In genomic region chr3:171457263-171458055, GRCh38 we compare ENCODE assay signal across 8 cellular contexts. TPM values are rescaled to one million over a fixed set of nuclear protein-coding genes. Genes with fewer than 3 reads are reported as not detected.
DNase-seq lines count a peak whose midpoint lies in the region; ATAC-seq, FAIRE-seq and TF ChIP-seq lines count a peak whose summit lies in the region.

No MANE protein-coding gene starts in this region.

- H3K36me3 ChIP-seq in GM12878 (ENCODE audit: control insufficient read depth in 2 of 2, insufficient read depth in 2 of 2, low read length in 1 of 2) (peaks cover 0 to 6% of the 10 kb centered on the region in 2 experiments; a peak in 1 of 4 replicates), kidney epithelial cell (ENCODE audit: control insufficient read depth, insufficient read depth, low read length) (no peaks in the 10 kb centered on the region), stomach smooth muscle (ENCODE audit: control insufficient read depth in 2 of 2, insufficient read depth in 2 of 2, low read length in 2 of 2) (no peaks in the 10 kb centered on the region)

- H3K4me2 ChIP-seq in GM12878 (ENCODE audit: control insufficient read depth, insufficient read depth) = peak overlapping the region; percentile 80

- H3K4me3 ChIP-seq in GM12878 (peak overlapping the region; percentile 98), kidney epithelial cell (ENCODE audit: low read depth, low read length) (peak overlapping the region; percentile 77), stomach smooth muscle (ENCODE audit: low read length in 2 of 2) (peak overlapping the region; percentile 58 to 83)

- H4K20me1 ChIP-seq in GM12878 (ENCODE audit: control insufficient read depth, insufficient read depth) = peaks cover 2% of the 10 kb centered on the region

- POLR2A ChIA-PET in GM12878 (lab: Charles Lee) = interaction anchor here (1.0 to 2.2 kb wide), 5 partner anchors 11 to 207 kb away, joined by 3 to 5 read pairs (median 3); no protein-coding TSS in a partner anchor

- no peaks in the 10 kb centered on the region for H3K27me3 ChIP-seq in GM12878 (replicated peaks in 1 of 2; ENCODE audit: control insufficient read depth in 2 of 2, insufficient read depth in 2 of 2, low read length in 1 of 2)
- no peaks in the 10 kb centered on the region for H3K27me3 ChIP-seq in kidney epithelial cell (ENCODE audit: control insufficient read depth, insufficient read depth, low read length)
- H3K27me3 ChIP-seq in stomach smooth muscle (ENCODE audit: control insufficient read depth in 1 of 2, insufficient read depth in 2 of 2, low read length in 2 of 2) = no peaks in the 10 kb centered on the region

- no peak for FAIRE-seq in GM12878 (lab: Jason Lieb, UNC)

- intact Hi-C loops in GM12878 (cut with micrococcal nuclease; ENCODE audit: unreplicated experiment) = no loop called here

- no peak for TF ChIP-seq EP300 in GM12878 (IDR thresholded peaks at IDR 0.05; ENCODE audit: borderline replicate concordance in 1 of 2, control insufficient read depth in 1 of 2, low read depth in 2 of 2, low read length in 2 of 2)

- CTCF ChIA-PET in GM12878 (lab: Yijun Ruan, JAX) = interaction anchor here (0.6 to 1.8 kb wide), 5 partner anchors 10 to 271 kb away, joined by 3 to 10 read pairs (median 3); no protein-coding TSS in a partner anchor

- peaks cover 100% of the 10 kb centered on the region for H3K79me2 ChIP-seq in GM12878 (ENCODE audit: control insufficient read depth, insufficient read depth, low read length)

- H3K9ac ChIP-seq in GM12878 (ENCODE audit: control insufficient read depth, insufficient read depth, low read length) (peak overlapping the region; percentile 84), stomach smooth muscle (ENCODE audit: low read length in 2 of 2) (no peak overlapping the region)

- no peak for ATAC-seq in GM12878
- ATAC-seq in GM18517 (IDR thresholded peaks at IDR 0.05; ENCODE audit: unreplicated experiment) = no peak

- 54% methylated on average over 10 of the region's 10 CpGs for WGBS in GM12878 (ENCODE audit: insufficient coverage, insufficient replicate concordance, low lambda C conversion rate, missing lambda C conversion rate)

- SMC1A ChIA-PET in GM12878 (lab: Charles Lee; ENCODE audit: uncharacterized antibody, unreplicated experiment) = interaction anchor here (0.7 to 4.8 kb wide), 14 partner anchors 11 to 365 kb away, joined by 3 to 26 read pairs (median 4); no protein-coding TSS in a partner anchor

- in situ Hi-C loops in GM12878 (cut with MboI) = loop anchor here (5.0 kb wide), 1 partner anchor 270 kb away; no protein-coding TSS in a partner anchor

- H3K4me1 ChIP-seq in GM12878 (ENCODE audit: control insufficient read depth, insufficient read depth, low read length) (peaks cover 17% of the 10 kb centered on the region), stomach smooth muscle (ENCODE audit: control insufficient read depth, insufficient read depth, low read length) (peaks cover 27% of the 10 kb centered on the region)

- BruUV-seq in GM12878 (replicated peaks; lab: Mats Ljungman, UMichigan) = no TSS peak

- no peak overlapping the region for H2AFZ ChIP-seq in GM12878 (ENCODE audit: control insufficient read depth, low read depth, low read length)

- H3K27ac ChIP-seq in GM12878 (ENCODE audit: control insufficient read depth, insufficient read depth) = peak overlapping the region; percentile 80
- no peak overlapping the region for H3K27ac ChIP-seq in stomach smooth muscle (ENCODE audit: low read length)

- RAD21 ChIA-PET in GM12878 (lab: Charles Lee; ENCODE audit: unreplicated experiment) = interaction anchor here (1.0 to 1.4 kb wide), 3 partner anchors 34 to 171 kb away, joined by 3 to 6 read pairs (median 3); no protein-coding TSS in a partner anchor

- TF ChIP-seq CTCF in GM12878 (IDR thresholded peaks at IDR 0.05 in 2 of 3, conservative IDR thresholded peaks at IDR 0.05 in 1 of 3; ENCODE audit: control insufficient read depth in 2 of 3, extremely low read depth in 1 of 3, insufficient read depth in 1 of 3, low read depth in 3 of 3, low read length in 3 of 3) (no peak), kidney epithelial cell (IDR thresholded peaks at IDR 0.05; ENCODE audit: insufficient read depth, low read length, poor library complexity, severe bottlenecking) (no peak)

- H3K9me3 ChIP-seq in GM12878 (replicated peaks; ENCODE audit: control insufficient read depth, insufficient read depth, low read length) (no peaks in the 10 kb centered on the region), stomach smooth muscle (ENCODE audit: control insufficient read depth in 2 of 2, low read length in 2 of 2) (no peaks in the 10 kb centered on the region)

- peak; percentile 64 for DNase-seq in activated CD8-positive, alpha-beta memory T cell treated with anti-CD3 and anti-CD28 coated beads for 24 hours
- DNase-seq in activated CD8-positive, alpha-beta memory T cell treated with anti-CD3 and anti-CD28 coated beads, Interleukin-2, amount 50 U/mL, for 4 hours = no peak
- DNase-seq in GM12878 (ENCODE audit: low read depth, low spot score) (no peak), kidney epithelial cell (ENCODE audit: low read depth) (no peak), NCI-H1048 (lab: John Stamatoyannopoulos, UW) (no peak), NCI-H446 treated with DMSO at 0.1 percent for 48 hours (lab: John Stamatoyannopoulos, UW) (no peak)

- no peak for TF ChIP-seq POLR2A in GM12878 (IDR thresholded peaks at IDR 0.05; ENCODE audit: low read depth, low read length)

- TF ChIP-seq RAD21 in GM12878 (IDR thresholded peaks at IDR 0.05; ENCODE audit: insufficient read depth, low read depth, low read length) = no peak

TF ChIP-seq in GM12878, 131 proteins besides CTCF, POLR2A, EP300 and RAD21 (continues in another document):
- TF ChIP-seq EGR1 (IDR thresholded peaks at IDR 0.05; ENCODE audit: borderline replicate concordance in 1 of 2, low read depth in 2 of 2, low read length in 2 of 2) (no peak), RB1 (IDR thresholded peaks at IDR 0.05; ENCODE audit: borderline replicate concordance) (no peak), NKRF (conservative IDR thresholded peaks at IDR 0.05) (no peak)

RNA-seq across cellular contexts. Expression of gene TNIK, which starts 2.7 kb away (rescaled TPM):
- total RNA-seq in GM12878 (2013; cell fraction: nucleolus; rRNA removed) = 150 and 178 TPM in 2 replicates
- total RNA-seq in GM12878 (2014; rRNA removed) (44.8 and 55.4 TPM in 2 replicates), GM12878 (2014; rRNA removed; fragmentation: Illumina TruSeq; extraction: Trizol) (51.6 and 52.1 TPM in 2 replicates), GM12878 (2021) (73.6 and 74.3 TPM in 2 replicates), kidney epithelial cell (6.6 and 17.0 TPM in 2 replicates)
- polyA plus RNA-seq in GM12878 (2011; ENCODE audit: low read depth) = 34.0 TPM
- polyA plus RNA-seq in GM12878 (2011; rRNA removed) (29.8 and 31.3 TPM in 2 replicates), GM12878 (2014; fragmentation: Illumina TruSeq; extraction: Trizol) (65.1 and 67.4 TPM in 2 replicates), GM12878 (2014; fragmentation: Nextera tagmentation; extraction: Ambion mirVana) (10 to 100 TPM; 13.9 to 15.9 TPM), GM12878 (2014; rRNA removed) (35.3 and 39.5 TPM in 2 replicates), GM12878 (2016; fragmentation: Nextera tagmentation; extraction: Ambion mirVana) (10 to 100 TPM; 53.5 to 63.5 TPM)
- polyA plus RNA-seq in GM12878 (2011; cell fraction: cytosol; rRNA removed) = 13.9 and 16.5 TPM in 2 replicates
- 56.3 and 56.8 TPM in 2 replicates for polyA plus RNA-seq in GM12878 (2011; cell fraction: nucleus; rRNA removed)
- 54.7 and 56.7 TPM in 2 replicates for polyA plus RNA-seq in GM12878 (2012)
- polyA minus RNA-seq in GM12878 (2011; rRNA and poly(A)+ RNA removed) = 49.2 and 55.0 TPM in 2 replicates
- polyA minus RNA-seq in GM12878 (2011; cell fraction: cytosol; rRNA and poly(A)+ RNA removed) = 11.8 and 14.1 TPM in 2 replicates
- 87.8 and 130 TPM in 2 replicates for polyA minus RNA-seq in GM12878 (2011; cell fraction: nucleus; rRNA and poly(A)+ RNA removed)
